ENCODE assay signal across 8 cellular contexts in the genomic region with DNA sequence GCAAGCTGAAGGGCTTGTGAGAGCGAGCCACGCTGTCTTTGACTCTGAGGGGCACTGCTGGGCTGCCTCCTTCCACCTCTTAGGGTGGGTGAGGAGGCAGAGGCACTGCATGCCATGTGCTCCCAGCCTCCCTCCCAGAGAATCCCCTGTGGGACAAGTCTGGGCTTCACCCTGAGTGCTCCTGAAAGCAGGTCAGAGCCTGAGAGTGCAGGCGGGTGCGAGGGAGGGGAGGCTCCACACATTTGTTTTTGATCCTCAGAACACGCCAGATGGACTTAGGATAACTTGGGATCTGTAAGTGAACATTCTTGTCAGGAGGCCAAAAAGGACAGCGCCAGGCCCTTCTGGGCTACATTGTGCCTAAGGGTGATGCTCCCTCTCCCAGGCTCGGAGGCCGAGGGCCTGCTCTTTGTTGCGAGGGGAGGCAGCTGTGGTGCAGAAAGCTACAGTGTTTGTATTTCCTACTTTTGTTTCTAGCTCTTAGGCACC.
DNase-seq lines count a peak whose midpoint lies in the region; TF ChIP-seq lines count a peak whose summit lies in the region.

No MANE protein-coding gene starts in this region.

- peaks cover 28% of the 10 kb centered on the region for H3K79me1 ChIP-seq in trophoblast cell (ENCODE audit: low read length)

- WGBS in trophoblast cell (ENCODE audit: extremely low coverage, insufficient coverage, insufficient read length): no CpG with 5 or more reads among the region's 9 CpGs

- peak overlapping the region; percentile 61 for H2BK12ac ChIP-seq in trophoblast cell (ENCODE audit: low read length)

- H3K9ac ChIP-seq in trophoblast cell (ENCODE audit: low read length): no peak overlapping the region

- no peak overlapping the region for H2AFZ ChIP-seq in trophoblast cell (ENCODE audit: insufficient read depth, low read length, poor library complexity)

- DNase-seq in D341Med (ENCODE audit: low spot score) (peak; percentile 82), RKO (ENCODE audit: low spot score) (peak; percentile 66), fibroblast of pulmonary artery (ENCODE audit: low read depth) (peak; percentile 82), trophoblast cell (peak in 1 of 2 donors; percentile 39), NCI-H128 (lab: John Stamatoyannopoulos, UW; ENCODE audit: unreplicated experiment) (no peak), NOMO-1 treated with dmso at 0.1 percent for 144 hours (lab: John Stamatoyannopoulos, UW; ENCODE audit: unreplicated experiment) (no peak), NCI-H2029 treated with DMSO at 0.1 percent for 48 hours (lab: John Stamatoyannopoulos, UW) (no peak)
- DNase-seq in activated T-cell treated with anti-CD3 and anti-CD28 coated beads, Interleukin-2, amount 50 U/mL, for 48 hours: no peak

- no peaks in the 10 kb centered on the region for H3K27me3 ChIP-seq in trophoblast cell (ENCODE audit: insufficient read depth, low read length)

- H2AK5ac ChIP-seq in trophoblast cell (ENCODE audit: low read length): no peak overlapping the region

- peak overlapping the region; percentile 14 for H4K12ac ChIP-seq in trophoblast cell (ENCODE audit: low read depth, low read length)

- H3K14ac ChIP-seq in trophoblast cell (ENCODE audit: low read length): peak overlapping the region; percentile 28

- H3K4me1 ChIP-seq in trophoblast cell (ENCODE audit: control insufficient read depth in 1 of 2, insufficient read depth in 2 of 2, low read length in 2 of 2): peaks cover 18 to 24% of the 10 kb centered on the region in 2 experiments

- H3K4me2 ChIP-seq in trophoblast cell (ENCODE audit: low read length): no peak overlapping the region

- H3K36me3 ChIP-seq in trophoblast cell (ENCODE audit: control insufficient read depth in 1 of 2, insufficient read depth in 2 of 2, low read length in 2 of 2): no peaks in the 10 kb centered on the region

- H3K4me3 ChIP-seq in fibroblast of pulmonary artery (replicated peaks; ENCODE audit: low read depth, low read length): no peak overlapping the region
- no peak overlapping the region for H3K4me3 ChIP-seq in trophoblast cell (ENCODE audit: low read depth, low read length)

- H3K18ac ChIP-seq in trophoblast cell (ENCODE audit: low read length): peak overlapping the region; percentile 3

- peak overlapping the region; percentile 2 for H3K4ac ChIP-seq in trophoblast cell (ENCODE audit: low read depth, low read length)

- peak overlapping the region; percentile 27 for H2BK120ac ChIP-seq in trophoblast cell (ENCODE audit: insufficient read depth, low read length, poor library complexity)

- H3K27ac ChIP-seq in trophoblast cell (ENCODE audit: low read depth, low read length): peak overlapping the region; percentile 78

- H3K79me2 ChIP-seq in trophoblast cell (ENCODE audit: control insufficient read depth, insufficient read depth, low read length, poor library complexity): peaks cover 2% of the 10 kb centered on the region

- TF ChIP-seq CTCF in fibroblast of pulmonary artery (IDR thresholded peaks at IDR 0.05; ENCODE audit: low read length, missing control alignments): no peak

- peak overlapping the region; percentile 76 for H4K91ac ChIP-seq in trophoblast cell (ENCODE audit: low read depth, low read length)

- no peak overlapping the region for H3K23ac ChIP-seq in trophoblast cell (ENCODE audit: low read length)

- peak overlapping the region; percentile 33 for H4K8ac ChIP-seq in trophoblast cell (ENCODE audit: low read depth, low read length)

- no peaks in the 10 kb centered on the region for H3K9me3 ChIP-seq in trophoblast cell (ENCODE audit: insufficient read depth, low read depth, low read length)

- peak overlapping the region; percentile 57 for H2BK5ac ChIP-seq in trophoblast cell (ENCODE audit: low read depth, low read length, poor library complexity)

Comparison
In these comparisons a context has a peak if more than half of its experiments do, and no peak if none do; other contexts are left out.
1. DNase-seq: peak in D341Med (single experiment), RKO (single experiment) and fibroblast of pulmonary artery (single experiment); none in NCI-H128 (single experiment), NOMO-1 treated with dmso at 0.1 percent for 144 hours (single experiment), NCI-H2029 treated with DMSO at 0.1 percent for 48 hours (single experiment) and activated T-cell treated with anti-CD3 and anti-CD28 coated beads, Interleukin-2, amount 50 U/mL, for 48 hours (0 of 2).